Comparison of ENCODE assay signal across 31 cellular contexts in the genomic region with DNA sequence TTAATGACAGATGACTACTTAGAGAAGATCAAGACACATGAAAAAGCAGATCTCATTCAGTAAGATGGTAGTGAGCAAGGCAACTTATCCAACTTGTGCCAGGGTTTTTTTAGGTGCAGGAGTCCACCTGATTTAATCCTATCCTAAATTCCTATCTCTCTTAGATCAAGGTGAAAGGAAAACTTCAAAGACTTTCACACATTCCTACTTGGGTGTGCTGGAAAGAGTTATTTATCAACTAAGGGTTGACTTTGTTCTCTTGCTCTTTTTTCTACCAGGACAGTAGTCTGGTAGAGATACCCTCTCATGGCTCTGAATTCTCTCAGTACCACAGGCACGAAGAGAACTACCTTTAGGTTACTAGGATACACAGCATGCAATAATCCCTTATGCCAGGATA.
"Had no signal": no experiment of that assay in that cellular context is flagged by ENCODE, and none has a peak within 500 bp of the region (broad histone marks: within the 10 kb centered on the region; RNA-seq: fewer than 3 reads in every experiment).

No MANE protein-coding gene starts in this region.

- H3K27me3 Mint-ChIP-seq: activated B cell treated with CpG ODN at 0.5 μM for 24 hours; activated CD8-positive, alpha-beta T cell treated with anti-CD3 and anti-CD28 coated beads for 36 hours; activated naive CD4-positive, alpha-beta T cell treated with anti-CD3 and anti-CD28 coated beads, Interleukin-2, amount 10 ng/mL, durations not matched to agents 7 days and 5 days; activated naive CD8-positive, alpha-beta T cell treated with anti-CD3 and anti-CD28 coated beads, Interleukin-2, amount 10 ng/mL, durations not matched to agents 7 days and 5 days; activated T-cell treated with anti-CD3 and anti-CD28 coated beads, Interleukin-2, amount 50 U/mL, for 24 hours; brain; dendritic cell treated with granulocyte-macrophage colony-stimulating factor and Interleukin-4, amounts not matched to agents 40 ng/mL and 50 ng/mL, for 4 days; T-helper 17 cell had no signal

- H3K27ac Mint-ChIP-seq: activated B cell treated with CpG ODN at 0.5 μM for 24 hours; activated CD8-positive, alpha-beta T cell treated with anti-CD3 and anti-CD28 coated beads for 36 hours; activated naive CD4-positive, alpha-beta T cell treated with anti-CD3 and anti-CD28 coated beads, Interleukin-2, amount 50 U/mL, for 72 hours; activated naive CD8-positive, alpha-beta T cell treated with anti-CD3 and anti-CD28 coated beads, Interleukin-2, amount 10 ng/mL, durations not matched to agents 7 days and 5 days; activated T-cell treated with anti-CD3 and anti-CD28 coated beads, Interleukin-2, amount 50 U/mL, for 24 hours; brain; dendritic cell treated with granulocyte-macrophage colony-stimulating factor and Interleukin-4, amounts not matched to agents 40 ng/mL and 50 ng/mL, for 4 days; endodermal cell had no signal

- ATAC-seq: activated CD4-positive, CD25-positive, alpha-beta regulatory T cell treated with anti-CD3 and anti-CD28 coated beads, Interleukin-2, amount 50 U/mL, for 24 hours; activated CD8-positive, alpha-beta T cell treated with anti-CD3 and anti-CD28 coated beads for 36 hours; activated naive CD4-positive, alpha-beta T cell treated with anti-CD3 and anti-CD28 coated beads, Interleukin-2, amount 50 U/mL, for 72 hours; activated T-cell treated with anti-CD3 and anti-CD28 coated beads, Interleukin-2, amount 50 U/mL, for 72 hours; esophagus mucosa; T-helper 17 cell had no signal

- H3K9me3 Mint-ChIP-seq: activated CD8-positive, alpha-beta T cell treated with anti-CD3 and anti-CD28 coated beads for 36 hours; activated naive CD4-positive, alpha-beta T cell treated with anti-CD3 and anti-CD28 coated beads, Interleukin-2, amount 10 ng/mL, durations not matched to agents 7 days and 5 days; activated naive CD4-positive, alpha-beta T cell treated with anti-CD3 and anti-CD28 coated beads, Interleukin-2, amount 50 U/mL, for 72 hours; activated T-cell treated with anti-CD3 and anti-CD28 coated beads, Interleukin-2, amount 50 U/mL, for 24 hours; activated T-cell treated with anti-CD3 and anti-CD28 coated beads, Interleukin-2, amount 50 U/mL, for 72 hours; dendritic cell treated with granulocyte-macrophage colony-stimulating factor and Interleukin-4, amounts not matched to agents 40 ng/mL and 50 ng/mL, for 4 days had no signal

- H3K4me3 Mint-ChIP-seq: activated B cell treated with CpG ODN at 0.5 μM for 24 hours; activated CD8-positive, alpha-beta T cell treated with anti-CD3 and anti-CD28 coated beads for 36 hours; activated naive CD4-positive, alpha-beta T cell treated with anti-CD3 and anti-CD28 coated beads, Interleukin-2, amount 10 ng/mL, durations not matched to agents 7 days and 5 days; activated naive CD8-positive, alpha-beta T cell treated with anti-CD3 and anti-CD28 coated beads, Interleukin-2, amount 10 ng/mL, durations not matched to agents 7 days and 5 days; activated T-cell treated with anti-CD3 and anti-CD28 coated beads, Interleukin-2, amount 50 U/mL, for 24 hours; activated T-cell treated with anti-CD3 and anti-CD28 coated beads, Interleukin-2, amount 50 U/mL, for 72 hours; brain; dendritic cell treated with granulocyte-macrophage colony-stimulating factor and Interleukin-4, amounts not matched to agents 40 ng/mL and 50 ng/mL, for 4 days; endodermal cell; T-helper 17 cell had no signal

- FAIRE-seq: frontal cortex had no signal

- DNase-seq: activated B cell treated with CpG ODN at 0.5 μM for 24 hours; activated CD4-positive, alpha-beta T cell treated with anti-CD3 and anti-CD28 coated beads for 48 hours; activated CD4-positive, alpha-beta T cell treated with anti-CD3 and anti-CD28 coated beads, Interleukin-2, amount 50 U/mL, for 1 hour; activated CD4-positive, alpha-beta T cell treated with anti-CD3 and anti-CD28 coated beads, Interleukin-2, amount 50 U/mL, for 48 hours; activated CD8-positive, alpha-beta memory T cell treated with anti-CD3 and anti-CD28 coated beads for 24 hours; activated CD8-positive, alpha-beta memory T cell treated with anti-CD3 and anti-CD28 coated beads, Interleukin-2, amount 50 U/mL, for 4 hours; activated CD8-positive, alpha-beta T cell treated with anti-CD3 and anti-CD28 coated beads for 36 hours; activated gamma-delta T cell; activated naive CD4-positive, alpha-beta T cell; activated naive CD4-positive, alpha-beta T cell treated with anti-CD3 and anti-CD28 coated beads, Interleukin-2, amount 10 ng/mL, durations not matched to agents 7 days and 5 days; activated naive CD8-positive, alpha-beta T cell treated with anti-CD3 and anti-CD28 coated beads, Interleukin-2, amount 10 ng/mL, durations not matched to agents 7 days and 5 days; activated T-cell treated with anti-CD3 and anti-CD28 coated beads for 4 hours; activated T-cell treated with anti-CD3 and anti-CD28 coated beads, Interleukin-2, amount 50 U/mL, for 24 hours; activated T-cell treated with anti-CD3 and anti-CD28 coated beads, Interleukin-2, amount 50 U/mL, for 72 hours; central memory CD4-positive, alpha-beta T cell; cerebellar nuclear complex; colonic mucosa; dorsolateral prefrontal cortex; effector memory CD4-positive, alpha-beta T cell; endodermal cell; foreskin fibroblast; head of caudate nucleus; T-helper 17 cell; T1000; WERI-Rb-1 had no signal

- H3K4me1 Mint-ChIP-seq: brain, endodermal cell had no signal
